13 cellular contexts compared by ENCODE assay signal in the genomic region with DNA sequence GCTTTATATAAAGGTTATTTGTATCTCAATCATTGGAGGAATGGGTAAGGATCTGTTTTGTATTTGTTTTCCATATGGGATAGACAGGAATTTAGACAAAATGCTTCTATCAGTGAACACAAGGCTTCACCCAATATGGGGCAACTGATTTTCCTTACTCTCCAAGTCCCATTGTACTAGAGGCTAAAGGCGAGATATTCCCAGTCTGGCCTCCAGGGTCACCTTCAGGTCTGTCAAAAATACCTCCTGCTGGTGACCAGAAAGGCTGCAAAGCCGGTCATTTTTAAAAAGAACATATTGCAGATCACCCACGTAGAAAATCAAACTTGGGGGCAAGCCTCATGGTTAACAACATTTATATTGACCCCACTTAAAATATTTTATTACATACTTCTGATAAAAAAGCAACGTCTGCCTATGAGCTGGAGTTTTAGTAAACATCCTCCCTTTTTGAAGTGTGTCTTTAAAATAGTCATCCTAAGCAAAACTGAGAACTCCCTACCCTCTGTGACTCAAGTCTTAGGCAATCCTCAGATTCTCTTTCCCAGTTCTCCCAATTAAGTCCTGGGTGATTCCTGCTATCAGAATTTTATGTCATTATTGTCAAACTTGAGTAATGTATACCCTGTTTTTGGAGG.
DNase-seq lines count a peak whose midpoint lies in the region; TF ChIP-seq lines count a peak whose summit lies in the region.
"Had no signal": no experiment of that assay in that cellular context is flagged by ENCODE, and none has a peak within 500 bp of the region (broad histone marks: within the 10 kb centered on the region; RNA-seq: fewer than 3 reads in every experiment).

No MANE protein-coding gene starts in this region.

- H3K36me3 Mint-ChIP-seq in HFFc6 (ENCODE audit: low read depth): peaks cover 15% of the 10 kb centered on the region

- POLR2A ChIA-PET in OCI-LY7 (lab: Charles Lee): interaction anchor here (0.7 kb wide), 1 partner anchor 400 kb away, joined by 3 read pairs; no protein-coding TSS in a partner anchor

- no peaks in the 10 kb centered on the region for H3K9me2 ChIP-seq in OCI-LY7 (ENCODE audit: insufficient read depth, low read length)

- no peaks in the 10 kb centered on the region for H3K4me1 ChIP-seq in OCI-LY7 (ENCODE audit: insufficient read depth, low read length, poor library complexity, severe bottlenecking)

- CTCF ChIA-PET in OCI-LY7 (lab: Charles Lee; ENCODE audit: unreplicated experiment): no interaction called here

- no peaks in the 10 kb centered on the region for H4K20me1 ChIP-seq in OCI-LY7 (ENCODE audit: insufficient read depth, low read length)

- H3K27ac ChIP-seq in OCI-LY7 (ENCODE audit: low read depth, low read length, poor library complexity, severe bottlenecking): no peak overlapping the region
- H3K27ac ChIP-seq: thoracic aorta had no signal

- H3K4me3 Mint-ChIP-seq in HFFc6: peak overlapping the region; percentile 17; the same call in 1 of the 2 replicates
- H3K4me3 Mint-ChIP-seq: activated T-cell treated with anti-CD3 and anti-CD28 coated beads, Interleukin-2, amount 50 U/mL, for 4 hours had no signal

- DNase-seq in AG20443 (ENCODE audit: low spot score) (peak; percentile 58), HFFc6 (peak; percentile 44), astrocyte of the spinal cord (ENCODE audit: low read depth, low spot score) (peak; percentile 60), islet precursor cell (peak; percentile 64), OCI-LY7 (ENCODE audit: low spot score) (no peak), T-helper 1 cell (no peak), Ammon's horn (ENCODE audit: low spot score) (no peak), NCI-H2171 (lab: John Stamatoyannopoulos, UW) (no peak)
- DNase-seq: activated T-cell treated with anti-CD3 and anti-CD28 coated beads, Interleukin-2, amount 50 U/mL, for 4 hours; DND-41; midbrain; NCI-H1417 treated with DMSO at 0.1 percent for 48 hours had no signal

- in situ Hi-C loops in astrocyte of the spinal cord (cut with HindIII; ENCODE audit: low sequenced_read_pairs): no loop called here

- H2AFZ ChIP-seq in OCI-LY7 (ENCODE audit: low read length): no peak overlapping the region

- H3K9me3 Mint-ChIP-seq in HFFc6: no peaks in the 10 kb centered on the region

- H3K4me3 ChIP-seq in astrocyte of the spinal cord (ENCODE audit: low read depth, low read length) (no peak overlapping the region), OCI-LY7 (ENCODE audit: low read depth, low read length, poor library complexity, severe bottlenecking) (no peak overlapping the region)
- H3K4me3 ChIP-seq: thoracic aorta had no signal

- peaks cover 47% of the 10 kb centered on the region for H3K4me1 Mint-ChIP-seq in HFFc6 (ENCODE audit: low read depth)

- H3K27ac Mint-ChIP-seq in HFFc6: peak overlapping the region; percentile 51

- no peaks in the 10 kb centered on the region for H3K9me3 ChIP-seq in OCI-LY7 (ENCODE audit: low read length)
- H3K9me3 ChIP-seq: thoracic aorta had no signal

- H3K79me2 ChIP-seq in OCI-LY7 (ENCODE audit: insufficient read depth, low read depth, low read length): no peaks in the 10 kb centered on the region

- peak; percentile 72 for TF ChIP-seq CTCF in HFFc6 (IDR thresholded peaks at IDR 0.05)
- peak; percentile 15 for TF ChIP-seq CTCF in astrocyte of the spinal cord (IDR thresholded peaks at IDR 0.05; ENCODE audit: low read depth, low read length)
- TF ChIP-seq CTCF in OCI-LY7 (conservative IDR thresholded peaks at IDR 0.05; ENCODE audit: low read length): no peak

- BruUV-seq in OCI-LY7 (replicated peaks; lab: Mats Ljungman, UMichigan): no TSS peak

- no peaks in the 10 kb centered on the region for H3K36me3 ChIP-seq in OCI-LY7 (ENCODE audit: insufficient read depth, low read length)
- H3K36me3 ChIP-seq: thoracic aorta had no signal

- intact Hi-C loops in OCI-LY7 (cut with micrococcal nuclease; ENCODE audit: unreplicated experiment): no loop called here

- H3K27me3 Mint-ChIP-seq in HFFc6 (ENCODE audit: insufficient read depth): no peaks in the 10 kb centered on the region

- H3K4me2 ChIP-seq in OCI-LY7 (ENCODE audit: low read length): no peak overlapping the region

Comparison
In these comparisons a context has a peak if more than half of its experiments do, and no peak if none do; other contexts are left out.
1. DNase-seq: peak in AG20443 (single experiment), HFFc6 (single experiment), astrocyte of the spinal cord (single experiment) and islet precursor cell (single experiment); none in OCI-LY7 (single experiment), T-helper 1 cell (0 of 5), Ammon's horn (single experiment) and NCI-H2171 (single experiment).